In the genomic region with DNA sequence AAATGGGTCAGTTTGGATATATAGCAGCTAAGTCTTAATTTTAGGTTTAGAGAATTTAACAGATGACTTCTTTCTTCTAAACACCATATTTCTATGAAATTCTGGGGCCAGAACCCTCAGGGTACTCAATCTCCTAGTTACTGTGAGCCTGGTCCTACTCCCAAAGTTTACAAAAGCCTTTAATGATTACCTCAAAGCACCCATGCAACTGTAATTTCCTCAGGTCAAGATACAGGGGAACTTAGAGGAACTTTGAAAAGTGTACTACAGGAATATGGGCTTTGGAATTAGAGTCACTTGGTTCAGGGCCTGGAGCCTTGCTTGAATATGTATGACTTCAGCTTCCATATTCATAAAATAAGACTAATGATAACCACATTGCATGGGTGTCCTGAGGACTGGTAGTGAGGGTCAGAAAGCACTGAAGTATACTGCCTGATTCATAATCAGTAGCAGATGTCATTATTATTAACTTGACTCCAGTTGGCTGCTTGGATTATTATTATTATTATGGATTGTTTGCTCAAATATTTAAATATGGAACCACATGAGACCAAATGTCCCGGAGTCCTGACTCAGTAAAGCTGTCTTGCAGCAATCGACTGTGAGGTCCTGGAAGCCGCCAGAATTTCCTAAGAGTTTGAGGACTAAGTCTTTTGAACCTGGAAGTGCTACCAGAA, we compare ENCODE assay signal across 1 cellular context.
TF ChIP-seq lines count a peak whose summit lies in the region.

No MANE protein-coding gene starts in this region.

TF ChIP-seq in HepG2, 621 proteins besides CTCF, POLR2A, EP300 and RAD21 (continued from another document):
- no peak for TF ChIP-seq MED8 (CRISPR knock-in tag; IDR thresholded peaks at IDR 0.05; ENCODE audit: insufficient replicate concordance)
- TF ChIP-seq, protein P1, sequence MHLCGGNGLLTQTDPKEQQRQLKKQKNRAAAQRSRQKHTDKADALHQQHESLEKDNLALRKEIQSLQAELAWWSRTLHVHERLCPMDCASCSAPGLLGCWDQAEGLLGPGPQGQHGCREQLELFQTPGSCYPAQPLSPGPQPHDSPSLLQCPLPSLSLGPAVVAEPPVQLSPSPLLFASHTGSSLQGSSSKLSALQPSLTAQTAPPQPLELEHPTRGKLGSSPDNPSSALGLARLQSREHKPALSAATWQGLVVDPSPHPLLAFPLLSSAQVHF (CRISPR knock-in tag; IDR thresholded peaks at IDR 0.05): no peak
- TF ChIP-seq, protein P2, sequence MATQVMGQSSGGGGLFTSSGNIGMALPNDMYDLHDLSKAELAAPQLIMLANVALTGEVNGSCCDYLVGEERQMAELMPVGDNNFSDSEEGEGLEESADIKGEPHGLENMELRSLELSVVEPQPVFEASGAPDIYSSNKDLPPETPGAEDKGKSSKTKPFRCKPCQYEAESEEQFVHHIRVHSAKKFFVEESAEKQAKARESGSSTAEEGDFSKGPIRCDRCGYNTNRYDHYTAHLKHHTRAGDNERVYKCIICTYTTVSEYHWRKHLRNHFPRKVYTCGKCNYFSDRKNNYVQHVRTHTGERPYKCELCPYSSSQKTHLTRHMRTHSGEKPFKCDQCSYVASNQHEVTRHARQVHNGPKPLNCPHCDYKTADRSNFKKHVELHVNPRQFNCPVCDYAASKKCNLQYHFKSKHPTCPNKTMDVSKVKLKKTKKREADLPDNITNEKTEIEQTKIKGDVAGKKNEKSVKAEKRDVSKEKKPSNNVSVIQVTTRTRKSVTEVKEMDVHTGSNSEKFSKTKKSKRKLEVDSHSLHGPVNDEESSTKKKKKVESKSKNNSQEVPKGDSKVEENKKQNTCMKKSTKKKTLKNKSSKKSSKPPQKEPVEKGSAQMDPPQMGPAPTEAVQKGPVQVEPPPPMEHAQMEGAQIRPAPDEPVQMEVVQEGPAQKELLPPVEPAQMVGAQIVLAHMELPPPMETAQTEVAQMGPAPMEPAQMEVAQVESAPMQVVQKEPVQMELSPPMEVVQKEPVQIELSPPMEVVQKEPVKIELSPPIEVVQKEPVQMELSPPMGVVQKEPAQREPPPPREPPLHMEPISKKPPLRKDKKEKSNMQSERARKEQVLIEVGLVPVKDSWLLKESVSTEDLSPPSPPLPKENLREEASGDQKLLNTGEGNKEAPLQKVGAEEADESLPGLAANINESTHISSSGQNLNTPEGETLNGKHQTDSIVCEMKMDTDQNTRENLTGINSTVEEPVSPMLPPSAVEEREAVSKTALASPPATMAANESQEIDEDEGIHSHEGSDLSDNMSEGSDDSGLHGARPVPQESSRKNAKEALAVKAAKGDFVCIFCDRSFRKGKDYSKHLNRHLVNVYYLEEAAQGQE (IDR thresholded peaks at IDR 0.05; ENCODE audit: borderline replicate concordance in 1 of 2, low read depth in 1 of 2, low read length in 2 of 2): no peak
- no peak for TF ChIP-seq ATF7 (IDR thresholded peaks at IDR 0.05)
- no peak for TF ChIP-seq ATF7 (CRISPR knock-in tag; IDR thresholded peaks at IDR 0.05)
- TF ChIP-seq GTF2F1 (IDR thresholded peaks at IDR 0.05; ENCODE audit: low read length): no peak
- TF ChIP-seq, protein P3, sequence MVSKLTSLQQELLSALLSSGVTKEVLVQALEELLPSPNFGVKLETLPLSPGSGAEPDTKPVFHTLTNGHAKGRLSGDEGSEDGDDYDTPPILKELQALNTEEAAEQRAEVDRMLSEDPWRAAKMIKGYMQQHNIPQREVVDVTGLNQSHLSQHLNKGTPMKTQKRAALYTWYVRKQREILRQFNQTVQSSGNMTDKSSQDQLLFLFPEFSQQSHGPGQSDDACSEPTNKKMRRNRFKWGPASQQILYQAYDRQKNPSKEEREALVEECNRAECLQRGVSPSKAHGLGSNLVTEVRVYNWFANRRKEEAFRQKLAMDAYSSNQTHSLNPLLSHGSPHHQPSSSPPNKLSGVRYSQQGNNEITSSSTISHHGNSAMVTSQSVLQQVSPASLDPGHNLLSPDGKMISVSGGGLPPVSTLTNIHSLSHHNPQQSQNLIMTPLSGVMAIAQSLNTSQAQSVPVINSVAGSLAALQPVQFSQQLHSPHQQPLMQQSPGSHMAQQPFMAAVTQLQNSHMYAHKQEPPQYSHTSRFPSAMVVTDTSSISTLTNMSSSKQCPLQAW (CRISPR knock-in tag; IDR thresholded peaks at IDR 0.05): no peak
- TF ChIP-seq REXO4 (CRISPR knock-in tag; IDR thresholded peaks at IDR 0.05; ENCODE audit: borderline replicate concordance): no peak
- TF ChIP-seq RBAK (CRISPR knock-in tag; IDR thresholded peaks at IDR 0.05): no peak
- no peak for TF ChIP-seq RELA (CRISPR knock-in tag; IDR thresholded peaks at IDR 0.05)
- TF ChIP-seq ZNF772 (CRISPR knock-in tag; IDR thresholded peaks at IDR 0.05): no peak
- no peak for TF ChIP-seq PITX1 (CRISPR knock-in tag; IDR thresholded peaks at IDR 0.05)
- TF ChIP-seq NFRKB (IDR thresholded peaks at IDR 0.05): no peak
- TF ChIP-seq, protein P4, sequence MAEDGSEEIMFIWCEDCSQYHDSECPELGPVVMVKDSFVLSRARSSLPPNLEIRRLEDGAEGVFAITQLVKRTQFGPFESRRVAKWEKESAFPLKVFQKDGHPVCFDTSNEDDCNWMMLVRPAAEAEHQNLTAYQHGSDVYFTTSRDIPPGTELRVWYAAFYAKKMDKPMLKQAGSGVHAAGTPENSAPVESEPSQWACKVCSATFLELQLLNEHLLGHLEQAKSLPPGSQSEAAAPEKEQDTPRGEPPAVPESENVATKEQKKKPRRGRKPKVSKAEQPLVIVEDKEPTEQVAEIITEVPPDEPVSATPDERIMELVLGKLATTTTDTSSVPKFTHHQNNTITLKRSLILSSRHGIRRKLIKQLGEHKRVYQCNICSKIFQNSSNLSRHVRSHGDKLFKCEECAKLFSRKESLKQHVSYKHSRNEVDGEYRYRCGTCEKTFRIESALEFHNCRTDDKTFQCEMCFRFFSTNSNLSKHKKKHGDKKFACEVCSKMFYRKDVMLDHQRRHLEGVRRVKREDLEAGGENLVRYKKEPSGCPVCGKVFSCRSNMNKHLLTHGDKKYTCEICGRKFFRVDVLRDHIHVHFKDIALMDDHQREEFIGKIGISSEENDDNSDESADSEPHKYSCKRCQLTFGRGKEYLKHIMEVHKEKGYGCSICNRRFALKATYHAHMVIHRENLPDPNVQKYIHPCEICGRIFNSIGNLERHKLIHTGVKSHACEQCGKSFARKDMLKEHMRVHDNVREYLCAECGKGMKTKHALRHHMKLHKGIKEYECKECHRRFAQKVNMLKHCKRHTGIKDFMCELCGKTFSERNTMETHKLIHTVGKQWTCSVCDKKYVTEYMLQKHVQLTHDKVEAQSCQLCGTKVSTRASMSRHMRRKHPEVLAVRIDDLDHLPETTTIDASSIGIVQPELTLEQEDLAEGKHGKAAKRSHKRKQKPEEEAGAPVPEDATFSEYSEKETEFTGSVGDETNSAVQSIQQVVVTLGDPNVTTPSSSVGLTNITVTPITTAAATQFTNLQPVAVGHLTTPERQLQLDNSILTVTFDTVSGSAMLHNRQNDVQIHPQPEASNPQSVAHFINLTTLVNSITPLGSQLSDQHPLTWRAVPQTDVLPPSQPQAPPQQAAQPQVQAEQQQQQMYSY (CRISPR knock-in tag; IDR thresholded peaks at IDR 0.05): no peak
- TF ChIP-seq SETDB1 (CRISPR knock-in tag; IDR thresholded peaks at IDR 0.05; ENCODE audit: borderline replicate concordance): no peak
- no peak for TF ChIP-seq HMG20B (CRISPR knock-in tag; conservative IDR thresholded peaks at IDR 0.05)
